8 cellular contexts compared by ENCODE assay signal in genomic region chr22:31637375-31637937, GRCh38. TPM values are rescaled to one million over a fixed set of nuclear protein-coding genes. Genes with fewer than 3 reads are reported as not detected.
DNase-seq lines count a peak whose midpoint lies in the region; ATAC-seq and TF ChIP-seq lines count a peak whose summit lies in the region.

No MANE protein-coding gene starts in this region.

- peak overlapping the region; percentile 55 to 63 (median 56) for H3K27ac ChIP-seq in transverse colon

- H3K36me3 ChIP-seq in transverse colon: no peaks in the 10 kb centered on the region

- H3K9me3 Mint-ChIP-seq in activated CD4-positive, alpha-beta T cell treated with anti-CD3 and anti-CD28 coated beads, Interleukin-2, amount 10 ng/mL, durations not matched to agents 24 days and 14 days: no peaks in the 10 kb centered on the region

- DNase-seq in GM13977 (ENCODE audit: low spot score) (peak; percentile 63), SKM-1 treated with dmso at 0.1 percent for 144 hours (lab: John Stamatoyannopoulos, UW; ENCODE audit: unreplicated experiment) (peak; percentile 80), hepatic stellate cell (ENCODE audit: low spot score) (peak; percentile 24), transverse colon (no peak), putamen (ENCODE audit: low spot score) (no peak), NCI-H1105 (lab: John Stamatoyannopoulos, UW) (no peak)
- DNase-seq in activated CD4-positive, alpha-beta T cell treated with anti-CD3 and anti-CD28 coated beads, Interleukin-2, amount 10 ng/mL, durations not matched to agents 24 days and 14 days: no peak

- H3K4me1 Mint-ChIP-seq in activated CD4-positive, alpha-beta T cell treated with anti-CD3 and anti-CD28 coated beads, Interleukin-2, amount 10 ng/mL, durations not matched to agents 24 days and 14 days: peaks cover 30% of the 10 kb centered on the region

- intact Hi-C loops in transverse colon (cut with DNase I; ENCODE audit: low total_unique reads): no loop called here
- intact Hi-C loops in activated CD4-positive, alpha-beta T cell treated with anti-CD3 and anti-CD28 coated beads, Interleukin-2, amount 10 ng/mL, durations not matched to agents 24 days and 14 days (cut with micrococcal nuclease): no loop called here

- no peak for TF ChIP-seq EP300 in transverse colon (IDR thresholded peaks at IDR 0.05; ENCODE audit: low read depth)

- H3K9me3 ChIP-seq in transverse colon: no peaks in the 10 kb centered on the region

- peaks cover 6% of the 10 kb centered on the region for H3K36me3 Mint-ChIP-seq in activated CD4-positive, alpha-beta T cell treated with anti-CD3 and anti-CD28 coated beads, Interleukin-2, amount 10 ng/mL, durations not matched to agents 24 days and 14 days (ENCODE audit: low read depth)

- TF ChIP-seq POLR2A in transverse colon (IDR thresholded peaks at IDR 0.05): no peak

- peaks cover 0 to 34% (median 20%) of the 10 kb centered on the region in 4 donors for H3K4me1 ChIP-seq in transverse colon

- WGBS in transverse colon (ENCODE audit: low coverage in 1 of 2), 2 donors: 59 to 75% methylated on average over 6 to 10 of the region's 10 CpGs

- in situ Hi-C loops in GM13977 (cut with MboI; ENCODE audit: low pct_unique_long_range_greater_than_20kb, low sequenced_read_pairs, unreplicated experiment): no loop called here
- in situ Hi-C loops in transverse colon (cut with MboI; ENCODE audit: low pct_ligation_motif_present in 1 of 4, low pct_unique_long_range_greater_than_20kb in 1 of 4, low sequenced_read_pairs in 3 of 4): loop anchor here in 3 of 4 donors (5.0 to 25.0 kb wide), 3 partner anchors 73 to 150 kb away; partner anchors contain the start of genes EIF4ENIF1 (in 1 of the 3) and SFI1 (in 1 of the 3)

- H3K27me3 Mint-ChIP-seq in activated CD4-positive, alpha-beta T cell treated with anti-CD3 and anti-CD28 coated beads, Interleukin-2, amount 10 ng/mL, durations not matched to agents 24 days and 14 days: no peaks in the 10 kb centered on the region

- peak; percentile 53 for ATAC-seq in HG02610 (IDR thresholded peaks at IDR 0.05; ENCODE audit: unreplicated experiment)

- H3K4me3 ChIP-seq in transverse colon: peak overlapping the region in 1 of 4 donors; percentile 3

- H3K27me3 ChIP-seq in transverse colon: no peaks in the 10 kb centered on the region

- H3K27ac Mint-ChIP-seq in activated CD4-positive, alpha-beta T cell treated with anti-CD3 and anti-CD28 coated beads, Interleukin-2, amount 10 ng/mL, durations not matched to agents 24 days and 14 days: no peak overlapping the region

- TF ChIP-seq CTCF in GM13977 (IDR thresholded peaks at IDR 0.05; ENCODE audit: extremely low read depth, insufficient read depth, missing control alignments) (peak; percentile 20), transverse colon (IDR thresholded peaks at IDR 0.05) (no peak)

- H3K4me3 Mint-ChIP-seq in activated CD4-positive, alpha-beta T cell treated with anti-CD3 and anti-CD28 coated beads, Interleukin-2, amount 10 ng/mL, durations not matched to agents 24 days and 14 days: no peak overlapping the region

RNA-seq across cellular contexts. Expression of gene PISD, which starts 24.6 kb away (rescaled TPM):
- total RNA-seq in transverse colon: 100 to 1,000 TPM in 1 of 4 donors, 10 to 100 TPM in 3; 33.7 to 111 (median 47.7) TPM
- total RNA-seq in activated CD4-positive, alpha-beta T cell treated with anti-CD3 and anti-CD28 coated beads, Interleukin-2, amount 10 ng/mL, durations not matched to agents 24 days and 14 days: 44.9 and 52.1 TPM in 2 replicates

Comparison
In these comparisons a context has a peak if more than half of its experiments do, and no peak if none do; other contexts are left out.
1. DNase-seq: peak in GM13977 (single experiment), SKM-1 treated with dmso at 0.1 percent for 144 hours (single experiment) and hepatic stellate cell (single experiment); none in transverse colon (single experiment), putamen (single experiment), activated CD4-positive, alpha-beta T cell treated with anti-CD3 and anti-CD28 coated beads, Interleukin-2, amount 10 ng/mL, durations not matched to agents 24 days and 14 days (single experiment) and NCI-H1105 (single experiment).